Comparison of ENCODE assay signal across 1 cellular context in genomic region chr5:122741681-122742080, GRCh38.
TF ChIP-seq lines count a peak whose summit lies in the region.

No MANE protein-coding gene starts in this region.

TF ChIP-seq in GM23338, 12 proteins besides CTCF, POLR2A, EP300 and RAD21 (continued from another document):
- TF ChIP-seq ZNF462 (CRISPR knock-in tag; IDR thresholded peaks at IDR 0.05) (no peak), REST (IDR thresholded peaks at IDR 0.05; ENCODE audit: unreplicated experiment) (no peak), POLR2AphosphoS5 (IDR thresholded peaks at IDR 0.05; ENCODE audit: low read depth) (no peak), EZH2phosphoT487 (IDR thresholded peaks at IDR 0.05; ENCODE audit: unreplicated experiment) (no peak), CREB1 (CRISPR knock-in tag; IDR thresholded peaks at IDR 0.05; ENCODE audit: low read depth) (no peak)
